In genomic region chr12:131053567-131053966, GRCh38 we compare ENCODE assay signal across 28 cellular contexts.
"Had no signal": no experiment of that assay in that cellular context is flagged by ENCODE, and none has a peak within 500 bp of the region (broad histone marks: within the 10 kb centered on the region; RNA-seq: fewer than 3 reads in every experiment).

No MANE protein-coding gene starts in this region.

- H3K4me3 ChIP-seq: pancreas, psoas muscle, right lobe of liver, sigmoid colon, stomach, thoracic aorta, thyroid gland, tibial nerve, upper lobe of left lung, vagina had no signal

- H3K4me3 Mint-ChIP-seq: natural killer cell treated with Interleukin-12 subunit alpha and Interleukin-12 subunit beta and Interleukin-15 and Interleukin-18, amount 100 ng/mL, for 72 hours; nephron progenitor cell; neural crest cell; stimulated activated effector memory CD8-positive, alpha-beta T cell treated with anti-CD3 and anti-CD28 coated beads, Interleukin-12 subunit alpha, Interleukin-12 subunit beta, amount 100 ng/mL, for 72 hours; stimulated activated naive B cell treated with anti-CD40 and anti-IgM and Interleukin-4, amounts not matched to agents 10 μg/mL and 1 μg/mL and 100 μg/mL, for 72 hours; stimulated activated naive CD8-positive, alpha-beta T cell treated with anti-CD3 and anti-CD28 coated beads, Interleukin-15, Interleukin-2, amounts not matched to agents 100 ng/mL and 50 ng/mL, for 24 hours had no signal

- ATAC-seq: natural killer cell treated with Interleukin-12 subunit alpha and Interleukin-12 subunit beta and Interleukin-15 and Interleukin-18, amount 100 ng/mL, for 72 hours; pancreas; psoas muscle; right cardiac atrium; right lobe of liver; stimulated activated effector memory CD8-positive, alpha-beta T cell treated with anti-CD3 and anti-CD28 coated beads, Interleukin-12 subunit alpha, Interleukin-12 subunit beta, amount 100 ng/mL, for 72 hours had no signal

- H3K36me3 ChIP-seq: neutrophil, pancreas, right lobe of liver, sigmoid colon, stomach, thoracic aorta, thyroid gland, tibial nerve, upper lobe of left lung, vagina had no signal

- H3K9me3 Mint-ChIP-seq: natural killer cell treated with Interleukin-12 subunit alpha and Interleukin-12 subunit beta and Interleukin-15 and Interleukin-18, amount 100 ng/mL, for 72 hours; nephron progenitor cell; neural crest cell; stimulated activated effector memory CD8-positive, alpha-beta T cell treated with anti-CD3 and anti-CD28 coated beads, Interleukin-12 subunit alpha, Interleukin-12 subunit beta, amount 100 ng/mL, for 72 hours; stimulated activated naive B cell treated with anti-CD40 and anti-IgM and Interleukin-4, amounts not matched to agents 10 μg/mL and 1 μg/mL and 100 μg/mL, for 72 hours; stimulated activated naive CD8-positive, alpha-beta T cell treated with anti-CD3 and anti-CD28 coated beads, Interleukin-15, Interleukin-2, amounts not matched to agents 100 ng/mL and 50 ng/mL, for 24 hours had no signal

- H3K27me3 ChIP-seq: pancreas, right lobe of liver, sigmoid colon, stomach, thyroid gland, tibial nerve, upper lobe of left lung, vagina had no signal

- H3K4me1 ChIP-seq: pancreas, right lobe of liver, stomach had no signal

- DNase-seq: nephron progenitor cell; nucleus accumbens; pancreas; sigmoid colon; small intestine; stimulated activated CD4-positive, alpha-beta T cell treated with anti-CD3 and anti-CD28 coated beads, Interleukin-15, amount 100 ng/mL, for 24 hours; stimulated activated CD4-positive, alpha-beta T cell treated with anti-CD3 and anti-CD28 coated beads, Interleukin-2, amount 100 ng/mL, for 24 hours; stimulated activated CD4-positive, alpha-beta T cell treated with anti-CD3 and anti-CD28 coated beads, Interleukin-2, amount 100 ng/mL, for 48 hours; stimulated activated CD4-positive, alpha-beta T cell treated with anti-CD3 and anti-CD28 coated beads, Interleukin-4, amount 100 ng/mL, for 24 hours; stimulated activated naive B cell treated with anti-CD40 and anti-IgM and Interleukin-4, amounts not matched to agents 10 μg/mL and 1 μg/mL and 100 μg/mL, for 72 hours; stimulated activated naive CD4-positive, alpha-beta T cell treated with Interleukin-2 at 50 U/mL for 16 hours; stomach; thyroid gland; trophoblast cell; upper lobe of left lung had no signal

- H3K27ac ChIP-seq: neutrophil, pancreas, psoas muscle, right lobe of liver, sigmoid colon, stomach, thoracic aorta, thyroid gland, tibial nerve, upper lobe of left lung, vagina had no signal

- H3K9me3 ChIP-seq: neutrophil, pancreas, psoas muscle, right lobe of liver, sigmoid colon, stomach, thoracic aorta, thyroid gland, tibial nerve, upper lobe of left lung, vagina had no signal

- H3K36me3 Mint-ChIP-seq: natural killer cell treated with Interleukin-12 subunit alpha and Interleukin-12 subunit beta and Interleukin-15 and Interleukin-18, amount 100 ng/mL, for 72 hours; stimulated activated effector memory CD8-positive, alpha-beta T cell treated with anti-CD3 and anti-CD28 coated beads, Interleukin-12 subunit alpha, Interleukin-12 subunit beta, amount 100 ng/mL, for 72 hours; stimulated activated naive B cell treated with anti-CD40 and anti-IgM and Interleukin-4, amounts not matched to agents 10 μg/mL and 1 μg/mL and 100 μg/mL, for 72 hours had no signal

- FAIRE-seq: pancreas, small intestine, urothelium cell line had no signal

- H3K4me1 Mint-ChIP-seq: stimulated activated effector memory CD8-positive, alpha-beta T cell treated with anti-CD3 and anti-CD28 coated beads, Interleukin-12 subunit alpha, Interleukin-12 subunit beta, amount 100 ng/mL, for 72 hours had no signal

- H3K27ac Mint-ChIP-seq: natural killer cell treated with Interleukin-12 subunit alpha and Interleukin-12 subunit beta and Interleukin-15 and Interleukin-18, amount 100 ng/mL, for 72 hours; progenitor cell of endocrine pancreas; stimulated activated effector memory CD8-positive, alpha-beta T cell treated with anti-CD3 and anti-CD28 coated beads, Interleukin-12 subunit alpha, Interleukin-12 subunit beta, amount 100 ng/mL, for 72 hours; stimulated activated naive CD8-positive, alpha-beta T cell treated with anti-CD3 and anti-CD28 coated beads, Interleukin-15, Interleukin-2, amounts not matched to agents 100 ng/mL and 50 ng/mL, for 24 hours had no signal
